In the genomic region with DNA sequence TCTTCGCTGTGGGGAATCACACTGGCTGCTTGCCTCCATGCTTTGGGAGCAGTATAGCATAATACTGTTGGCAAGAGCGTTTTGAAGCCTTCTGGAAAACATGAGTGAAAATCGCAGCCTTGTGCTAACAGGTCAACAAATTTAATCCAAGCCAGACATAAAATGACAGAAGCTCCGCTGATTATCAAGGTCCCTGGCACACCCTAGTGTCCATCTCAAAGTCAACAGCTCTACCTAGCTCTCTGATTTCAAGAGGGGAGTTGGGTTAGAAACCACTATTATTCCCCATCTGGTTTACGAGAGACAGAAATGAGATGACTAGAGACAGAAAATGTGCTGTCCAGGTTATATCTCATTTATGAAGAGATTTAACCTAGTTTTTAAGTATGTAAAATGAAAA, we compare ENCODE assay signal across 24 cellular contexts.
"Had no signal": no experiment of that assay in that cellular context is flagged by ENCODE, and none has a peak within 500 bp of the region (broad histone marks: within the 10 kb centered on the region; RNA-seq: fewer than 3 reads in every experiment).

No MANE protein-coding gene starts in this region.

- H3K9me3 Mint-ChIP-seq: activated B cell treated with CpG ODN at 0.5 μM for 24 hours; activated CD4-positive, alpha-beta T cell treated with anti-CD3 and anti-CD28 coated beads, Interleukin-2, amount 10 ng/mL, durations not matched to agents 24 days and 14 days; activated T-cell treated with anti-CD3 and anti-CD28 coated beads, Interleukin-2, amount 50 U/mL, for 24 hours; activated T-helper 1 cell treated with anti-CD3 and anti-CD28 coated beads, Interleukin-12 subunit alpha, Interleukin-12 subunit beta, Interleukin-2, Interleukin-4 antibody, amounts not matched to agents 30 ng/mL and 10 ng/mL and 1 ng/mL, durations not matched to agents 14 hours and 24 hours and 36 hours; central memory CD8-positive, alpha-beta T cell; T-helper 1 cell treated with Interleukin-12 subunit alpha and Interleukin-12 subunit beta and Interleukin-4 antibody, amounts not matched to agents 30 μg/mL and 1 μg/mL, for 36 hours had no signal

- H3K4me3 Mint-ChIP-seq: activated B cell treated with CpG ODN at 0.5 μM for 24 hours; activated CD4-positive, alpha-beta T cell treated with anti-CD3 and anti-CD28 coated beads, Interleukin-2, amount 10 ng/mL, durations not matched to agents 24 days and 14 days; activated CD8-positive, alpha-beta memory T cell treated with anti-CD3 and anti-CD28 coated beads, Interleukin-2, amount 10 ng/mL, durations not matched to agents 7 days and 5 days; activated naive CD8-positive, alpha-beta T cell; activated T-cell treated with anti-CD3 and anti-CD28 coated beads, Interleukin-2, amount 50 U/mL, for 24 hours; activated T-helper 1 cell treated with anti-CD3 and anti-CD28 coated beads, Interleukin-12 subunit alpha, Interleukin-12 subunit beta, Interleukin-2, Interleukin-4 antibody, amounts not matched to agents 30 ng/mL and 10 ng/mL and 1 ng/mL, durations not matched to agents 14 hours and 24 hours and 36 hours; brain; central memory CD8-positive, alpha-beta T cell; T-helper 1 cell treated with Interleukin-12 subunit alpha and Interleukin-12 subunit beta and Interleukin-4 antibody, amounts not matched to agents 30 μg/mL and 1 μg/mL, for 36 hours had no signal

- H3K27me3 Mint-ChIP-seq: activated CD4-positive, alpha-beta T cell treated with anti-CD3 and anti-CD28 coated beads, Interleukin-2, amount 10 ng/mL, durations not matched to agents 24 days and 14 days; activated CD8-positive, alpha-beta memory T cell treated with anti-CD3 and anti-CD28 coated beads, Interleukin-2, amount 10 ng/mL, durations not matched to agents 7 days and 5 days; brain; central memory CD8-positive, alpha-beta T cell had no signal

- ATAC-seq: activated CD8-positive, alpha-beta memory T cell treated with anti-CD3 and anti-CD28 coated beads, Interleukin-2, amount 10 ng/mL, durations not matched to agents 7 days and 5 days had no signal

- H3K4me1 Mint-ChIP-seq: activated B cell treated with CpG ODN at 0.5 μM for 24 hours; activated CD4-positive, alpha-beta T cell treated with anti-CD3 and anti-CD28 coated beads, Interleukin-2, amount 10 ng/mL, durations not matched to agents 24 days and 14 days; brain; central memory CD8-positive, alpha-beta T cell had no signal

- DNase-seq: activated B cell treated with CpG ODN at 0.5 μM for 24 hours; activated CD4-positive, alpha-beta T cell treated with anti-CD3 and anti-CD28 coated beads for 1 hour; activated CD4-positive, alpha-beta T cell treated with anti-CD3 and anti-CD28 coated beads, Interleukin-2, amount 10 ng/mL, durations not matched to agents 24 days and 14 days; activated CD4-positive, alpha-beta T cell treated with anti-CD3 and anti-CD28 coated beads, Interleukin-2, amount 50 U/mL, for 48 hours; activated CD8-positive, alpha-beta memory T cell treated with anti-CD3 and anti-CD28 coated beads, Interleukin-2, amount 10 ng/mL, durations not matched to agents 7 days and 5 days; activated effector memory CD4-positive, alpha-beta T cell treated with Interleukin-2 at 50 U/mL for 16 hours; activated naive CD4-positive, alpha-beta T cell treated with Interleukin-2 at 50 U/mL for 16 hours; activated T-cell treated with anti-CD3 and anti-CD28 coated beads, Interleukin-2, amount 50 U/mL, for 24 hours; amygdala; Kasumi-1; KBM-7; NCI-H1092; NCI-H1417; NCI-H1694; NCI-H2029; NCI-H2107; NCI-H2171 treated with DMSO at 0.1 percent for 48 hours; NCI-H226; NCI-H69 had no signal

- H3K36me3 Mint-ChIP-seq: activated CD8-positive, alpha-beta memory T cell treated with anti-CD3 and anti-CD28 coated beads, Interleukin-2, amount 10 ng/mL, durations not matched to agents 7 days and 5 days; activated naive CD8-positive, alpha-beta T cell; brain had no signal

- H3K27ac Mint-ChIP-seq: activated B cell treated with CpG ODN at 0.5 μM for 24 hours; activated CD4-positive, alpha-beta T cell treated with anti-CD3 and anti-CD28 coated beads, Interleukin-2, amount 10 ng/mL, durations not matched to agents 24 days and 14 days; activated CD8-positive, alpha-beta memory T cell treated with anti-CD3 and anti-CD28 coated beads, Interleukin-2, amount 10 ng/mL, durations not matched to agents 7 days and 5 days; activated naive CD8-positive, alpha-beta T cell; activated T-cell treated with anti-CD3 and anti-CD28 coated beads, Interleukin-2, amount 50 U/mL, for 24 hours; activated T-helper 1 cell treated with anti-CD3 and anti-CD28 coated beads, Interleukin-12 subunit alpha, Interleukin-12 subunit beta, Interleukin-2, Interleukin-4 antibody, amounts not matched to agents 30 ng/mL and 10 ng/mL and 1 ng/mL, durations not matched to agents 14 hours and 24 hours and 36 hours; T-helper 1 cell treated with Interleukin-12 subunit alpha and Interleukin-12 subunit beta and Interleukin-4 antibody, amounts not matched to agents 30 μg/mL and 1 μg/mL, for 36 hours had no signal
